9 cellular contexts compared by ENCODE assay signal in genomic region chr4:169823685-169824084, GRCh38.
DNase-seq lines count a peak whose midpoint lies in the region; ATAC-seq, FAIRE-seq and TF ChIP-seq lines count a peak whose summit lies in the region.
"Had no signal": no experiment of that assay in that cellular context is flagged by ENCODE, and none has a peak within 500 bp of the region (broad histone marks: within the 10 kb centered on the region; RNA-seq: fewer than 3 reads in every experiment).

No MANE protein-coding gene starts in this region.

- H3K4me3 Mint-ChIP-seq in WTC11: no peak overlapping the region

- TF ChIP-seq EP300 in A549 (IDR thresholded peaks at IDR 0.05): no peak

- no peak overlapping the region for H3K27ac Mint-ChIP-seq in WTC11

- H3K27ac ChIP-seq in A549 (no peak overlapping the region), iPS DF 6.9 (ENCODE audit: low read length) (no peak overlapping the region), ascending aorta (no peak overlapping the region)
- H3K27ac ChIP-seq: neutrophil had no signal

- peaks cover 11% of the 10 kb centered on the region for H3K36me3 Mint-ChIP-seq in WTC11

- no peaks in the 10 kb centered on the region for H3K9me3 ChIP-seq in A549
- H3K9me3 ChIP-seq in iPS DF 6.9 (ENCODE audit: control insufficient read depth, insufficient read depth, low read length): no peaks in the 10 kb centered on the region
- no peaks in the 10 kb centered on the region for H3K9me3 ChIP-seq in ascending aorta
- H3K9me3 ChIP-seq: neutrophil had no signal

- H3K36me3 ChIP-seq in iPS DF 6.9 (ENCODE audit: control insufficient read depth, insufficient read depth, low read length) (no peaks in the 10 kb centered on the region), ascending aorta (no peaks in the 10 kb centered on the region)
- H3K36me3 ChIP-seq: neutrophil had no signal

- TF ChIP-seq CTCF in A549 (IDR thresholded peaks at IDR 0.05) (no peak), WTC11 (IDR thresholded peaks at IDR 0.05) (no peak), ascending aorta (IDR thresholded peaks at IDR 0.05) (no peak)

- H3K4me3 ChIP-seq in A549: no peak overlapping the region
- H3K4me3 ChIP-seq in iPS DF 6.9 (ENCODE audit: low read length): no peak overlapping the region
- H3K4me3 ChIP-seq in ascending aorta: no peak overlapping the region

- ATAC-seq in A549: peak; percentile 29 to 76; a peak in 3 of 6 replicates
- ATAC-seq in WTC11: peak; percentile 89
- no peak for ATAC-seq in HG03280 (IDR thresholded peaks at IDR 0.05; ENCODE audit: unreplicated experiment)

- H3K27me3 ChIP-seq in iPS DF 6.9 (ENCODE audit: control insufficient read depth, insufficient read depth, low read length): no peaks in the 10 kb centered on the region
- H3K27me3 ChIP-seq in ascending aorta: no peaks in the 10 kb centered on the region
- H3K27me3 ChIP-seq: neutrophil had no signal

- no peak for TF ChIP-seq POLR2A in A549 (IDR thresholded peaks at IDR 0.05; ENCODE audit: low read length)

- H3K4me1 ChIP-seq in A549 (no peaks in the 10 kb centered on the region), iPS DF 6.9 (ENCODE audit: control insufficient read depth, insufficient read depth, low read length) (0 out of 2 replicates have a peak, but pooled peaks cover 2% of the 10 kb centered on the region), ascending aorta (no peaks in the 10 kb centered on the region)

- no peaks in the 10 kb centered on the region for H3K4me1 Mint-ChIP-seq in WTC11

- DNase-seq in A549 (ENCODE audit: low read depth in 1 of 2, low spot score in 1 of 2): peak in 1 of 2 experiments; percentile 27
- DNase-seq in HEK293T (ENCODE audit: extremely low spot score): peak; percentile 41
- DNase-seq in WTC11 (ENCODE audit: low spot score): peak; percentile 65
- DNase-seq in iPS DF 6.9 (ENCODE audit: low read depth, low spot score): peak; percentile 67
- DNase-seq in ascending aorta (ENCODE audit: low spot score in 2 of 2): no peak
- no peak for DNase-seq in NCI-H1694 (lab: John Stamatoyannopoulos, UW)
- no peak for DNase-seq in globus pallidus (ENCODE audit: low spot score)

- peaks cover 13% of the 10 kb centered on the region for H3K9me3 Mint-ChIP-seq in WTC11

- FAIRE-seq in A549 (lab: Jason Lieb, UNC): no peak

- CTCF ChIA-PET in A549 (lab: Yijun Ruan, JAX): interaction anchor here (1.1 to 1.3 kb wide), 2 partner anchors 13 to 225 kb away, joined by 3 read pairs; no protein-coding TSS in a partner anchor
- CTCF ChIA-PET in HEK293T (lab: Yijun Ruan, JAX): no interaction called here
- CTCF ChIA-PET in WTC11 (lab: Charles Lee): interaction anchor here (0.7 to 2.0 kb wide), 2 partner anchors 14 to 279 kb away, joined by 3 to 12 read pairs; no protein-coding TSS in a partner anchor

- intact Hi-C loops in ascending aorta (cut with DNase I): no loop called here

- TF ChIP-seq RAD21 in A549 (conservative IDR thresholded peaks at IDR 0.05 in 1 of 2, IDR thresholded peaks at IDR 0.05 in 1 of 2): no peak

- WGBS in A549 (ENCODE audit: missing lambda C conversion rate): 62% methylated on average over 7 of the region's 7 CpGs
- WGBS in iPS DF 6.9 (ENCODE audit: insufficient coverage, insufficient read length): no CpG with 5 or more reads among the region's 7 CpGs

- no peak overlapping the region for H3K4me2 ChIP-seq in A549

- peaks cover 5% of the 10 kb centered on the region; the same call in 1 of the 2 replicates for H3K27me3 Mint-ChIP-seq in WTC11 (ENCODE audit: low read depth)

- POLR2A ChIA-PET in A549 (lab: Yijun Ruan, JAX): interaction anchor here (0.5 kb wide), 1 partner anchor 11 kb away, joined by 6 read pairs; no protein-coding TSS in a partner anchor
- POLR2A ChIA-PET in HEK293T (lab: Yijun Ruan, JAX): no interaction called here
- POLR2A ChIA-PET in WTC11 (lab: Charles Lee): interaction anchor here (0.6 kb wide), 2 partner anchors 36 to 95 kb away, joined by 3 to 4 read pairs; no protein-coding TSS in a partner anchor

TF ChIP-seq in A549, 52 proteins besides CTCF, POLR2A, EP300 and RAD21:
- peak; percentile 61; the same call in 1 of the 2 replicates for TF ChIP-seq EHMT2 (IDR thresholded peaks at IDR 0.05; ENCODE audit: low read depth)
- TF ChIP-seq REST (IDR thresholded peaks at IDR 0.05): peak; percentile 88
- TF ChIP-seq KDM5A (IDR thresholded peaks at IDR 0.05): no peak
- no peak for TF ChIP-seq JUNB (IDR thresholded peaks at IDR 0.05)

TF ChIP-seq in HEK293T, 16 proteins besides CTCF, POLR2A, EP300 and RAD21:
- TF ChIP-seq ZNF384 (IDR thresholded peaks at IDR 0.05): no peak
- no peak for TF ChIP-seq FOXM1 (IDR thresholded peaks at IDR 0.05; ENCODE audit: borderline replicate concordance)
- no peak for TF ChIP-seq SP1 (IDR thresholded peaks at IDR 0.05)
- TF ChIP-seq NFRKB (IDR thresholded peaks at IDR 0.05): no peak
- no peak for TF ChIP-seq L3MBTL2 (conservative IDR thresholded peaks at IDR 0.05)
- no peak for TF ChIP-seq PKNOX1 (IDR thresholded peaks at IDR 0.05)
- no peak for TF ChIP-seq FOXK2 (IDR thresholded peaks at IDR 0.05)
- TF ChIP-seq ARNT (IDR thresholded peaks at IDR 0.05): no peak
- TF ChIP-seq TARDBP (IDR thresholded peaks at IDR 0.05): no peak
- TF ChIP-seq BHLHE40 (IDR thresholded peaks at IDR 0.05; ENCODE audit: borderline replicate concordance): no peak
- TF ChIP-seq CTBP1 (IDR thresholded peaks at IDR 0.05; ENCODE audit: borderline replicate concordance): no peak
- TF ChIP-seq LEF1 (IDR thresholded peaks at IDR 0.05; ENCODE audit: borderline replicate concordance): no peak
- TF ChIP-seq HDGF (IDR thresholded peaks at IDR 0.05; ENCODE audit: borderline replicate concordance): no peak
- TF ChIP-seq FOXA1 (IDR thresholded peaks at IDR 0.05): no peak
- TF ChIP-seq SUZ12 (IDR thresholded peaks at IDR 0.05): no peak
- no peak for TF ChIP-seq ELF4 (IDR thresholded peaks at IDR 0.05)

TF ChIP-seq in WTC11, 78 proteins besides CTCF, POLR2A, EP300 and RAD21 (continues in another document):
- TF ChIP-seq NFATC4 (CRISPR knock-in tag; IDR thresholded peaks at IDR 0.05) (no peak), TEAD1 (CRISPR knock-in tag; IDR thresholded peaks at IDR 0.05) (peak; percentile 81), E2F4 (CRISPR knock-in tag; IDR thresholded peaks at IDR 0.05; ENCODE audit: borderline replicate concordance, low read depth) (no peak), ELF4 (CRISPR knock-in tag; IDR thresholded peaks at IDR 0.05; ENCODE audit: low read depth) (no peak), ZNF232 (CRISPR knock-in tag; IDR thresholded peaks at IDR 0.05) (0 out of 2 replicates have a peak, but pooled peaks have one; percentile 26), ZNF423 (CRISPR knock-in tag; IDR thresholded peaks at IDR 0.05) (no peak), ETV6 (CRISPR knock-in tag; IDR thresholded peaks at IDR 0.05) (peak; percentile 55; the same call in 1 of the 2 replicates), USF2 (CRISPR knock-in tag; IDR thresholded peaks at IDR 0.05) (no peak), ATF2 (CRISPR knock-in tag; IDR thresholded peaks at IDR 0.05; ENCODE audit: borderline replicate concordance, low read depth) (no peak), ZNF396 (CRISPR knock-in tag; IDR thresholded peaks at IDR 0.05; ENCODE audit: borderline replicate concordance) (no peak)

Comparison
In these comparisons a context has a peak if more than half of its experiments do, and no peak if none do; other contexts are left out.
1. DNase-seq: peak in HEK293T (single experiment), WTC11 (single experiment) and iPS DF 6.9 (single experiment); none in ascending aorta (0 of 2), NCI-H1694 (single experiment) and globus pallidus (single experiment).
2. Of the 8 proteins assayed by ChIP-seq in both WTC11 and A549: peak only in WTC11: JUN; only in A549: none; in both: none; in neither: 7.